In the genomic region with DNA sequence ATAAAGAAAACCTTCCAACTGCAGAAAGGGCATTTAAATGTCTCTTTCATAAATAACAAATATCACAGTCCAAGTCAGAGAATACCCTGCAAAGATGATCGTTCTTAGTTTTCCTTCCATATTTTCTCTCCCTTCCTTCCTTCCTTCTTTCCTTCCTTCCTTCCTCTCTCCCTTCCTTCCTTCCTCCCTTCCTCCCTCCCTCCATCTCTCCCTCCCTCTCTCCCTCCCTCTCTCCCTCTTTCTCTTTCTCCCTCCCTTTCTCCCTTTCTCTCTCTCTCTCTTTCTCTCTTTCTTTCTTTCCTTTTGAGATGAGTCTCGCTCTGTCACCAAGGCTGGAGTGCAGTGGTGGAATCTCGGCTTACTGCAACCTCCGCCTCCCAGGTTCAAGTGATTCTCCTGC, we compare ENCODE assay signal across 8 cellular contexts.
"Had no signal": no experiment of that assay in that cellular context is flagged by ENCODE, and none has a peak within 500 bp of the region (broad histone marks: within the 10 kb centered on the region; RNA-seq: fewer than 3 reads in every experiment).

No MANE protein-coding gene starts in this region.

- H3K27ac ChIP-seq: HL-60, KMS-11 had no signal

- FAIRE-seq: HepG2, HTR-8/SVneo had no signal

- DNase-seq: IMR-90, Karpas-422, KBM-7, KG1 had no signal

- ATAC-seq: HepG2 had no signal

- H3K9ac ChIP-seq: KMS-11 had no signal

- H3K4me2 ChIP-seq: KMS-11 had no signal
